9 cellular contexts compared by ENCODE assay signal in genomic region chr5:54234304-54234938, GRCh38.
DNase-seq lines count a peak whose midpoint lies in the region; ATAC-seq, FAIRE-seq and TF ChIP-seq lines count a peak whose summit lies in the region.
"Had no signal": no experiment of that assay in that cellular context is flagged by ENCODE, and none has a peak within 500 bp of the region (broad histone marks: within the 10 kb centered on the region; RNA-seq: fewer than 3 reads in every experiment).

No MANE protein-coding gene starts in this region.

- H3K9me3 ChIP-seq in GM12878 (replicated peaks; ENCODE audit: control insufficient read depth, insufficient read depth, low read length): no peaks in the 10 kb centered on the region
- no peaks in the 10 kb centered on the region for H3K9me3 ChIP-seq in CD4-positive, alpha-beta memory T cell (ENCODE audit: control insufficient read depth in 1 of 2, low read length in 2 of 2)

- H3K4me1 Mint-ChIP-seq in natural killer cell (peaks cover 11 to 14% of the 10 kb centered on the region in 2 donors), mesothelial cell of epicardium (no peaks in the 10 kb centered on the region)
- H3K4me1 Mint-ChIP-seq in natural killer cell treated with Interleukin-12 subunit alpha and Interleukin-12 subunit beta and Interleukin-15 and Interleukin-18, amount 100 ng/mL, for 72 hours (ENCODE audit: low read depth in 2 of 2): peaks cover 7 to 12% of the 10 kb centered on the region in 2 donors
- H3K4me1 Mint-ChIP-seq in CD4-positive, alpha-beta memory T cell: peaks cover 5 to 13% (median 8%) of the 10 kb centered on the region in 4 donors

- SMC1A ChIA-PET in GM12878 (lab: Charles Lee; ENCODE audit: uncharacterized antibody, unreplicated experiment): interaction anchor here (0.5 to 3.4 kb wide), 25 partner anchors 8 to 1068 kb away, joined by 3 to 24 read pairs (median 4); partner anchors contain the start of genes ARL15 and FST

- TF ChIP-seq EP300 in GM12878 (IDR thresholded peaks at IDR 0.05; ENCODE audit: borderline replicate concordance in 1 of 2, control insufficient read depth in 1 of 2, low read depth in 2 of 2, low read length in 2 of 2): no peak

- H4K20me1 ChIP-seq in GM12878 (ENCODE audit: control insufficient read depth, insufficient read depth): peaks cover 3% of the 10 kb centered on the region; the same call in 1 of the 2 replicates

- H3K4me2 ChIP-seq in GM12878 (ENCODE audit: control insufficient read depth, insufficient read depth): no peak overlapping the region

- intact Hi-C loops in natural killer cell (cut with micrococcal nuclease): no loop called here
- intact Hi-C loops in GM12878 (cut with micrococcal nuclease; ENCODE audit: unreplicated experiment): loop anchor here (2.0 to 5.0 kb wide), 2 partner anchors 972 to 1064 kb away; no protein-coding TSS in a partner anchor
- intact Hi-C loops in CD4-positive, alpha-beta memory T cell (cut with micrococcal nuclease): no loop called here

- BruUV-seq in GM12878 (replicated peaks; lab: Mats Ljungman, UMichigan): no TSS peak

- TF ChIP-seq CTCF in natural killer cell (IDR thresholded peaks at IDR 0.05) (peak; percentile 49), GM12878 (IDR thresholded peaks at IDR 0.05 in 2 of 3, conservative IDR thresholded peaks at IDR 0.05 in 1 of 3; ENCODE audit: control insufficient read depth in 2 of 3, extremely low read depth in 1 of 3, insufficient read depth in 1 of 3, low read depth in 3 of 3, low read length in 3 of 3) (peak; percentile 26 to 50 (median 50); a peak in 5 of 6 replicates), mesothelial cell of epicardium (IDR thresholded peaks at IDR 0.05; ENCODE audit: unreplicated experiment) (peak; percentile 69)

- ATAC-seq in natural killer cell (peak in 2 of 3 donors; percentile 34 to 49), GM12878 (peak; percentile 72), HG02610 (IDR thresholded peaks at IDR 0.05; ENCODE audit: unreplicated experiment) (no peak)
- no peak for ATAC-seq in natural killer cell treated with Interleukin-12 subunit alpha and Interleukin-12 subunit beta and Interleukin-15 and Interleukin-18, amount 100 ng/mL, for 72 hours

- H3K27me3 Mint-ChIP-seq in natural killer cell (ENCODE audit: low read depth in 2 of 2) (no peaks in the 10 kb centered on the region), mesothelial cell of epicardium (ENCODE audit: low read depth) (no peaks in the 10 kb centered on the region)
- H3K27me3 Mint-ChIP-seq in natural killer cell treated with Interleukin-12 subunit alpha and Interleukin-12 subunit beta and Interleukin-15 and Interleukin-18, amount 100 ng/mL, for 72 hours: no peaks in the 10 kb centered on the region
- no peaks in the 10 kb centered on the region for H3K27me3 Mint-ChIP-seq in CD4-positive, alpha-beta memory T cell

- TF ChIP-seq POLR2A in GM12878 (IDR thresholded peaks at IDR 0.05; ENCODE audit: low read depth, low read length): no peak

- no peaks in the 10 kb centered on the region for H3K79me2 ChIP-seq in GM12878 (ENCODE audit: control insufficient read depth, insufficient read depth, low read length)

- peak; percentile 61 for FAIRE-seq in GM12878 (lab: Jason Lieb, UNC)
- FAIRE-seq: GM18507 had no signal

- no peaks in the 10 kb centered on the region for H3K36me3 ChIP-seq in GM12878 (ENCODE audit: control insufficient read depth in 2 of 2, insufficient read depth in 2 of 2, low read length in 1 of 2)
- H3K36me3 ChIP-seq in CD4-positive, alpha-beta memory T cell (ENCODE audit: insufficient read depth, low read length): no peaks in the 10 kb centered on the region

- H3K27me3 ChIP-seq in GM12878 (replicated peaks in 1 of 2; ENCODE audit: control insufficient read depth in 2 of 2, insufficient read depth in 2 of 2, low read length in 1 of 2): no peaks in the 10 kb centered on the region
- no peaks in the 10 kb centered on the region for H3K27me3 ChIP-seq in CD4-positive, alpha-beta memory T cell (ENCODE audit: insufficient read depth, low read length)

- no peaks in the 10 kb centered on the region for H3K4me1 ChIP-seq in GM12878 (ENCODE audit: control insufficient read depth, insufficient read depth, low read length)
- no peaks in the 10 kb centered on the region for H3K4me1 ChIP-seq in CD4-positive, alpha-beta memory T cell (ENCODE audit: insufficient read depth, low read length)

- TF ChIP-seq RAD21 in GM12878 (IDR thresholded peaks at IDR 0.05; ENCODE audit: insufficient read depth, low read depth, low read length): peak; percentile 66

- POLR2A ChIA-PET in GM12878 (lab: Charles Lee): interaction anchor here (0.5 to 1.5 kb wide), 2 partner anchors 15 to 76 kb away, joined by 3 to 5 read pairs; partner anchors contain the start of gene ARL15
- POLR2A ChIA-PET in CD4-positive, alpha-beta memory T cell (lab: Charles Lee; ENCODE audit: partially characterized antibody): interaction anchor here (1.1 kb wide), 1 partner anchor 11 kb away, joined by 3 read pairs; no protein-coding TSS in a partner anchor

- CTCF ChIA-PET in GM12878 (lab: Yijun Ruan, JAX): interaction anchor here (0.6 to 4.4 kb wide), 53 partner anchors 8 to 1285 kb away, joined by 3 to 38 read pairs (median 4); partner anchors contain the start of genes ARL15 and FST
- CTCF ChIA-PET in CD4-positive, alpha-beta memory T cell (lab: Charles Lee; ENCODE audit: partially characterized antibody): interaction anchor here (1.0 to 1.8 kb wide), 11 partner anchors 8 to 1286 kb away, joined by 3 to 9 read pairs (median 5); partner anchors contain the start of gene ARL15

- no peak overlapping the region for H3K27ac ChIP-seq in GM12878 (ENCODE audit: control insufficient read depth, insufficient read depth)
- H3K27ac ChIP-seq in CD4-positive, alpha-beta memory T cell (ENCODE audit: low read depth, low read length): no peak overlapping the region

- RAD21 ChIA-PET in GM12878 (lab: Charles Lee; ENCODE audit: unreplicated experiment): interaction anchor here (0.6 to 1.9 kb wide), 27 partner anchors 9 to 1285 kb away, joined by 3 to 9 read pairs (median 4); partner anchors contain the start of gene ARL15

- in situ Hi-C loops in GM12878 (cut with MboI): loop anchor here (10.0 kb wide), 1 partner anchor 970 kb away; no protein-coding TSS in a partner anchor

- H3K9me3 Mint-ChIP-seq in natural killer cell: no peaks in the 10 kb centered on the region
- H3K9me3 Mint-ChIP-seq in natural killer cell treated with Interleukin-12 subunit alpha and Interleukin-12 subunit beta and Interleukin-15 and Interleukin-18, amount 100 ng/mL, for 72 hours: no peaks in the 10 kb centered on the region
- H3K9me3 Mint-ChIP-seq in mesothelial cell of epicardium: no peaks in the 10 kb centered on the region
- H3K9me3 Mint-ChIP-seq in CD4-positive, alpha-beta memory T cell: peaks cover 0 to 2% (median 0%) of the 10 kb centered on the region in 8 donors

- no peak for DNase-seq in natural killer cell
- no peak for DNase-seq in natural killer cell treated with Interleukin-12 subunit alpha and Interleukin-12 subunit beta and Interleukin-15 and Interleukin-18, amount 100 ng/mL, for 72 hours (ENCODE audit: low spot score)
- DNase-seq in MV-4-11 (lab: John Stamatoyannopoulos, UW): peak; percentile 49
- no peak for DNase-seq in GM12878 (ENCODE audit: low read depth, low spot score)
- DNase-seq in mesothelial cell of epicardium (ENCODE audit: low spot score in 2 of 2, unreplicated experiment in 2 of 2): no peak
- DNase-seq in NCI-H2081 treated with DMSO at 0.1 percent for 48 hours (lab: John Stamatoyannopoulos, UW): no peak
- DNase-seq in CD4-positive, alpha-beta memory T cell: no peak

- H3K4me3 Mint-ChIP-seq in natural killer cell (no peak overlapping the region), mesothelial cell of epicardium (no peak overlapping the region)
- no peak overlapping the region for H3K4me3 Mint-ChIP-seq in natural killer cell treated with Interleukin-12 subunit alpha and Interleukin-12 subunit beta and Interleukin-15 and Interleukin-18, amount 100 ng/mL, for 72 hours
- H3K4me3 Mint-ChIP-seq in CD4-positive, alpha-beta memory T cell: no peak overlapping the region

- WGBS in GM12878 (ENCODE audit: insufficient coverage, insufficient replicate concordance, low lambda C conversion rate, missing lambda C conversion rate): 50% methylated on average over 2 of the region's 2 CpGs

- H3K27ac Mint-ChIP-seq in natural killer cell (no peak overlapping the region), mesothelial cell of epicardium (no peak overlapping the region)
- no peak overlapping the region for H3K27ac Mint-ChIP-seq in natural killer cell treated with Interleukin-12 subunit alpha and Interleukin-12 subunit beta and Interleukin-15 and Interleukin-18, amount 100 ng/mL, for 72 hours
- H3K27ac Mint-ChIP-seq in CD4-positive, alpha-beta memory T cell: no peak overlapping the region

- H3K36me3 Mint-ChIP-seq in natural killer cell: no peaks in the 10 kb centered on the region
- H3K36me3 Mint-ChIP-seq in natural killer cell treated with Interleukin-12 subunit alpha and Interleukin-12 subunit beta and Interleukin-15 and Interleukin-18, amount 100 ng/mL, for 72 hours: no peaks in the 10 kb centered on the region
- no peaks in the 10 kb centered on the region for H3K36me3 Mint-ChIP-seq in mesothelial cell of epicardium
- H3K36me3 Mint-ChIP-seq in CD4-positive, alpha-beta memory T cell: peaks cover 0 to 4% of the 10 kb centered on the region in 2 donors

- H3K9ac ChIP-seq in GM12878 (ENCODE audit: control insufficient read depth, insufficient read depth, low read length): no peak overlapping the region

- H2AFZ ChIP-seq in GM12878 (ENCODE audit: control insufficient read depth, low read depth, low read length): no peak overlapping the region

- no peak overlapping the region for H3K4me3 ChIP-seq in GM12878
- no peak overlapping the region for H3K4me3 ChIP-seq in CD4-positive, alpha-beta memory T cell (ENCODE audit: low read length in 2 of 2)

TF ChIP-seq in GM12878, 131 proteins besides CTCF, POLR2A, EP300 and RAD21:
- TF ChIP-seq ZNF622 (IDR thresholded peaks at IDR 0.05) (no peak), ATF7 (IDR thresholded peaks at IDR 0.05; ENCODE audit: low read depth) (no peak), SMC3 (IDR thresholded peaks at IDR 0.05; ENCODE audit: borderline replicate concordance, low read length) (peak; percentile 24; the same call in 1 of the 2 replicates), WRNIP1 (IDR thresholded peaks at IDR 0.05; ENCODE audit: borderline replicate concordance, low read depth, low read length) (no peak)

Comparison
In these comparisons a context has a peak if more than half of its experiments do, and no peak if none do; other contexts are left out.
1. ATAC-seq: peak in natural killer cell (2 of 3) and GM12878 (single experiment); none in natural killer cell treated with Interleukin-12 subunit alpha and Interleukin-12 subunit beta and Interleukin-15 and Interleukin-18, amount 100 ng/mL, for 72 hours (0 of 2) and HG02610 (single experiment).
2. Peak in every context shown above with its lines, with median percentiles within 50 percentile points of each other: CTCF ChIP-seq.